8 cellular contexts compared by ENCODE assay signal in the genomic region with DNA sequence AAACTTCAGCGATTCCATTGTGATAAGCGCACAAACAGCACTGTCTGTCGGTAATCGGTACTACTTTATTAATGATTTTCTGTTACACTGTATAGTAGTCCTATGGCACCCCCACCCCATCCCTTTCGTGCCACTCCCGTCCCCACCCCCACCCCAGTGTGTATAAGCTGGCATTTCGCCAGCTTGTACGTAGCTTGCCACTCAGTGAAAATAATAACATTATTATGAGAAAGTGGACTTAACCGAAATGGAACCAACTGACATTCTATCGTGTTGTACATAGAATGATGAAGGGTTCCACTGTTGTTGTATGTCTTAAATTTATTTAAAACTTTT. TPM values are rescaled to one million over a fixed set of nuclear protein-coding genes. Genes with fewer than 3 reads are reported as not detected.
A peak's percentile ranks its signal among the peaks of the same experiment; 100 is the strongest.
DNase-seq lines count a peak whose midpoint lies in the region; ATAC-seq, FAIRE-seq and TF ChIP-seq lines count a peak whose summit lies in the region.

No MANE protein-coding gene starts in this region.

- TF ChIP-seq POLR2A in HepG2 (IDR thresholded peaks at IDR 0.05; ENCODE audit: insufficient read depth in 1 of 2, low read depth in 2 of 2, low read length in 2 of 2), result 0 out of 4 replicates have a peak, but pooled peaks of 1 of the 2 experiments have one; percentile 52

- CTCF ChIA-PET in HepG2 (lab: Yijun Ruan, JAX; ENCODE audit: low intra/inter-chr PET ratio, low total read pairs), result no interaction called here

- peak overlapping the region; percentile 83 for H3K27ac ChIP-seq in astrocyte (ENCODE audit: low read depth, low read length)
- H3K27ac ChIP-seq in HepG2 (ENCODE audit: extremely low read length, insufficient read depth, low read length), result peak overlapping the region; percentile 95
- peak overlapping the region; percentile 92 to 96 for H3K27ac ChIP-seq in tibial artery

- no peaks in the 10 kb centered on the region for H4K20me1 ChIP-seq in astrocyte (ENCODE audit: insufficient read depth, low read length)
- H4K20me1 ChIP-seq in HepG2 (ENCODE audit: insufficient read depth, low read length), result 0 out of 2 replicates have a peak, but pooled peaks cover 2% of the 10 kb centered on the region

- in situ Hi-C loops in HepG2 (cut with HindIII; ENCODE audit: extremely low pct_ligation_motif_present, low pct_unique_long_range_greater_than_20kb), result loop anchor here (25.0 kb wide), 1 partner anchor 181 kb away; no protein-coding TSS in a partner anchor

- POLR2A ChIA-PET in HepG2 (lab: Yijun Ruan, JAX), result interaction anchor here (0.7 to 2.6 kb wide), 6 partner anchors 85 to 344 kb away, joined by 3 to 7 read pairs (median 3); no protein-coding TSS in a partner anchor

- peak overlapping the region; percentile 94 for H3K27ac Mint-ChIP-seq in astrocyte (ENCODE audit: unreplicated experiment)

- H2AFZ ChIP-seq in astrocyte (ENCODE audit: low read depth, low read length) (no peak overlapping the region), HepG2 (ENCODE audit: low read length) (no peak overlapping the region)

- H3K4me1 ChIP-seq in astrocyte (ENCODE audit: insufficient read depth, low read length) (peaks cover 5% of the 10 kb centered on the region), HepG2 (ENCODE audit: insufficient read depth, low read length) (peaks cover 27% of the 10 kb centered on the region), tibial artery (peaks cover 0 to 36% (median 0%) of the 10 kb centered on the region in 4 donors)

- peaks cover 2% of the 10 kb centered on the region for H3K36me3 Mint-ChIP-seq in astrocyte (ENCODE audit: low read depth, unreplicated experiment)

- no peaks in the 10 kb centered on the region for H3K36me3 ChIP-seq in astrocyte (ENCODE audit: insufficient read depth, low read length)
- no peaks in the 10 kb centered on the region for H3K36me3 ChIP-seq in HepG2 (replicated peaks in 1 of 2; ENCODE audit: control insufficient read depth in 1 of 2, insufficient read depth in 2 of 2, low read length in 2 of 2)
- H3K36me3 ChIP-seq in tibial artery, result no peaks in the 10 kb centered on the region

- H3K9me3 Mint-ChIP-seq in astrocyte (ENCODE audit: unreplicated experiment), result no peaks in the 10 kb centered on the region

- ATAC-seq in HepG2, result no peak

- H3K9me3 ChIP-seq in astrocyte (ENCODE audit: insufficient read depth, low read depth, low read length) (no peaks in the 10 kb centered on the region), HepG2 (ENCODE audit: low read length) (no peaks in the 10 kb centered on the region), tibial artery (no peaks in the 10 kb centered on the region)

- H3K9ac ChIP-seq in astrocyte (ENCODE audit: low read length) (peak overlapping the region; percentile 87), HepG2 (ENCODE audit: insufficient read depth, low read depth, low read length) (peak overlapping the region; percentile 89)

- H3K4me2 ChIP-seq in astrocyte (ENCODE audit: low read length), result peak overlapping the region; percentile 86
- peak overlapping the region; percentile 75 for H3K4me2 ChIP-seq in HepG2 (ENCODE audit: low read depth, low read length)

- H3K4me3 Mint-ChIP-seq in astrocyte (ENCODE audit: unreplicated experiment), result peak overlapping the region; percentile 95

- intact Hi-C loops in HepG2 (cut with micrococcal nuclease; ENCODE audit: unreplicated experiment) (no loop called here), tibial artery (cut with DNase I; ENCODE audit: low total_unique reads) (loop anchor here (5.0 kb wide), 1 partner anchor 121 kb away; no protein-coding TSS in a partner anchor)

- H3K4me1 Mint-ChIP-seq in astrocyte (ENCODE audit: low read depth, unreplicated experiment), result peaks cover 20% of the 10 kb centered on the region

- no peaks in the 10 kb centered on the region for H3K27me3 Mint-ChIP-seq in astrocyte (ENCODE audit: low read depth, unreplicated experiment)

- peak; percentile 54 for FAIRE-seq in astrocyte (lab: Jason Lieb, UNC)
- FAIRE-seq in HepG2 (lab: Jason Lieb, UNC), result no peak

- TF ChIP-seq RAD21 in HepG2 (CRISPR knock-in tag; IDR thresholded peaks at IDR 0.05), result no peak

- under 1% methylated on average over 10 of the region's 10 CpGs for WGBS in HepG2 (ENCODE audit: low lambda C conversion rate)

- TF ChIP-seq CTCF in astrocyte (IDR thresholded peaks at IDR 0.05; ENCODE audit: insufficient read depth, low read depth, low read length) (no peak), HepG2 (CRISPR knock-in tag; IDR thresholded peaks at IDR 0.05) (no peak), tibial artery (IDR thresholded peaks at IDR 0.05) (no peak)

- H3K4me3 ChIP-seq in Jurkat, Clone E6-1 (ENCODE audit: low read length), result peak overlapping the region; percentile 73
- H3K4me3 ChIP-seq in astrocyte (ENCODE audit: insufficient read depth, low read depth, low read length) (peak overlapping the region; percentile 75), HepG2 (replicated peaks in 1 of 3; ENCODE audit: insufficient read depth in 1 of 3, low read depth in 2 of 3, low read length in 3 of 3) (peak overlapping the region; percentile 57 to 87 (median 84)), tibial artery (peak overlapping the region; percentile 70 to 81)

- H3K79me2 ChIP-seq in astrocyte (ENCODE audit: insufficient read depth, low read length), result peaks cover 45% of the 10 kb centered on the region
- peaks cover 32% of the 10 kb centered on the region for H3K79me2 ChIP-seq in HepG2 (ENCODE audit: insufficient read depth, low read length)

- H3K27me3 ChIP-seq in astrocyte (ENCODE audit: insufficient read depth, low read length), result no peaks in the 10 kb centered on the region
- no peaks in the 10 kb centered on the region; a peak in 1 of 5 replicates for H3K27me3 ChIP-seq in HepG2 (ENCODE audit: control insufficient read depth in 1 of 2, insufficient read depth in 2 of 2, low read length in 2 of 2)
- no peaks in the 10 kb centered on the region for H3K27me3 ChIP-seq in tibial artery

- DNase-seq in NCI-H1436 (lab: John Stamatoyannopoulos, UW) (peak; percentile 18), NCI-H1436 treated with DMSO at 0.1 percent for 48 hours (lab: John Stamatoyannopoulos, UW) (no peak), astrocyte (ENCODE audit: low read depth) (no peak), HepG2 (ENCODE audit: low spot score) (no peak), tibial artery (peak in 1 of 2 donors; percentile 39), NCI-H2107 treated with DMSO at 0.1 percent for 48 hours (lab: John Stamatoyannopoulos, UW; ENCODE audit: unreplicated experiment) (no peak), OCI-M2 (lab: John Stamatoyannopoulos, UW; ENCODE audit: unreplicated experiment) (no peak)
- no peak for DNase-seq in Jurkat, Clone E6-1 (ENCODE audit: low read depth, low spot score)

- no TSS peak for BruUV-seq in HepG2 (replicated peaks; lab: Mats Ljungman, UMichigan)

- TF ChIP-seq EP300 in HepG2 (IDR thresholded peaks at IDR 0.05; ENCODE audit: low read depth in 2 of 2, low read length in 2 of 2) (no peak), HepG2 (CRISPR knock-in tag; IDR thresholded peaks at IDR 0.05; ENCODE audit: borderline replicate concordance) (no peak)

TF ChIP-seq in HepG2, 621 proteins besides CTCF, POLR2A, EP300 and RAD21:
- no peak for TF ChIP-seq ZNF431 (CRISPR knock-in tag; IDR thresholded peaks at IDR 0.05; ENCODE audit: borderline replicate concordance, low read depth)
- 0 out of 2 replicates have a peak, but pooled peaks have one; percentile 5 for TF ChIP-seq SAP130 (CRISPR knock-in tag; IDR thresholded peaks at IDR 0.05; ENCODE audit: low read depth)
- 0 out of 2 replicates have a peak, but pooled peaks have one; percentile 1 for TF ChIP-seq FOSL2 (CRISPR knock-in tag; IDR thresholded peaks at IDR 0.05)
TF ChIP-seq in HepG2: peak in this region for 2.

RNA-seq across cellular contexts. Expression of a gene that starts 4.8 kb away (rescaled TPM):
- polyA plus RNA-seq in Jurkat, Clone E6-1 (2012; ENCODE audit: insufficient read depth, insufficient read length), result 42.9 TPM
- total RNA-seq in astrocyte (40.4 and 46.0 TPM in 2 replicates), HepG2 (2016; rRNA removed; fragmentation: Illumina TruSeq; extraction: Trizol) (28.9 and 35.7 TPM in 2 replicates)
- total RNA-seq in HepG2 (2016; cell fraction: cytosol; rRNA removed; fragmentation: Illumina TruSeq; extraction: Trizol; ENCODE audit: low read depth), result 11.0 and 12.4 TPM in 2 replicates
- total RNA-seq in HepG2 (2016; cell fraction: insoluble cytoplasmic fraction; rRNA removed; fragmentation: Illumina TruSeq; extraction: Trizol), result 28.3 and 35.8 TPM in 2 replicates
- 24.7 and 25.8 TPM in 2 replicates for total RNA-seq in HepG2 (2016; cell fraction: membrane; rRNA removed; fragmentation: Illumina TruSeq; extraction: Trizol)
- 18.5 and 18.6 TPM in 2 replicates for total RNA-seq in HepG2 (2016; cell fraction: nucleus; rRNA removed; fragmentation: Illumina TruSeq; extraction: Trizol)
- polyA plus RNA-seq in HepG2 (2011; rRNA removed), result 36.1 and 46.3 TPM in 2 replicates
- polyA plus RNA-seq in HepG2 (2011; cell fraction: cytosol; rRNA removed), result 43.4 and 44.7 TPM in 2 replicates
- polyA plus RNA-seq in HepG2 (2011; cell fraction: nucleus; rRNA removed), result 29.8 and 32.9 TPM in 2 replicates
- 46.0 and 48.1 TPM in 2 replicates for polyA plus RNA-seq in HepG2 (2012)
- polyA plus RNA-seq in HepG2 (2016; cell fraction: cytosol; fragmentation: Illumina TruSeq; extraction: Trizol; ENCODE audit: low read depth), result 4.4 and 5.1 TPM in 2 replicates
- polyA plus RNA-seq in HepG2 (2016; cell fraction: insoluble cytoplasmic fraction; fragmentation: Illumina TruSeq; extraction: Trizol; ENCODE audit: low read depth), result 28.2 and 32.4 TPM in 2 replicates
- 10.8 and 11.2 TPM in 2 replicates for polyA plus RNA-seq in HepG2 (2016; cell fraction: membrane; fragmentation: Illumina TruSeq; extraction: Trizol; ENCODE audit: low read depth)
- 30.7 and 31.4 TPM in 2 replicates for polyA plus RNA-seq in HepG2 (2016; cell fraction: nucleus; fragmentation: Illumina TruSeq; extraction: Trizol; ENCODE audit: insufficient read depth, low read depth)
- 50.4 and 50.8 TPM in 2 replicates for polyA minus RNA-seq in HepG2 (2011; rRNA and poly(A)+ RNA removed; ENCODE audit: low replicate concordance)
- polyA minus RNA-seq in HepG2 (2011; cell fraction: cytosol; rRNA and poly(A)+ RNA removed), result 29.9 and 30.2 TPM in 2 replicates
- polyA minus RNA-seq in HepG2 (2011; cell fraction: nucleus; rRNA and poly(A)+ RNA removed), result 16.7 and 17.3 TPM in 2 replicates
